Comparison of ENCODE assay signal across 8 cellular contexts in genomic region chr5:75336625-75337336, GRCh38. TPM values are rescaled to one million over a fixed set of nuclear protein-coding genes. Genes with fewer than 3 reads are reported as not detected.
DNase-seq lines count a peak whose midpoint lies in the region; ATAC-seq lines count a peak whose summit lies in the region.

TSS of gene HMGCR (plus strand) at chr5:75337220. CDS start at chr5:75342606, 5,386 bp downstream.

- DNase-seq in Daoy (ENCODE audit: low read depth), result peak; percentile 100
- peak; percentile 99 for DNase-seq in Kasumi-1 (lab: John Stamatoyannopoulos, UW)
- DNase-seq in RKO (ENCODE audit: low spot score), result peak; percentile 99
- peak; percentile 96 for DNase-seq in activated T-helper 1 cell treated with anti-CD3 and anti-CD28 coated beads, Interleukin-12 subunit alpha, Interleukin-12 subunit beta, Interleukin-2, Interleukin-4 antibody, amounts not matched to agents 30 ng/mL and 10 ng/mL and 1 ng/mL, durations not matched to agents 14 hours and 24 hours and 36 hours (ENCODE audit: low spot score)
- peak; percentile 100 for DNase-seq in fibroblast of gingiva (ENCODE audit: low read depth)
- peak; percentile 97 for DNase-seq in naive B cell
- DNase-seq in stimulated activated naive B cell treated with anti-CD40 and anti-IgM and Interleukin-4, amounts not matched to agents 10 μg/mL and 1 μg/mL and 100 μg/mL, for 72 hours, result peak; percentile 99

- peaks cover 8% of the 10 kb centered on the region for H3K36me3 Mint-ChIP-seq in activated T-helper 1 cell treated with anti-CD3 and anti-CD28 coated beads, Interleukin-12 subunit alpha, Interleukin-12 subunit beta, Interleukin-2, Interleukin-4 antibody, amounts not matched to agents 30 ng/mL and 10 ng/mL and 1 ng/mL, durations not matched to agents 14 hours and 24 hours and 36 hours (ENCODE audit: low read depth)
- H3K36me3 Mint-ChIP-seq in naive B cell, result no peaks in the 10 kb centered on the region
- peaks cover 12 to 25% of the 10 kb centered on the region in 2 donors for H3K36me3 Mint-ChIP-seq in stimulated activated naive B cell treated with anti-CD40 and anti-IgM and Interleukin-4, amounts not matched to agents 10 μg/mL and 1 μg/mL and 100 μg/mL, for 72 hours

- no peak within 1 kb of the TSS for H3K27ac Mint-ChIP-seq in activated T-helper 1 cell treated with anti-CD3 and anti-CD28 coated beads, Interleukin-12 subunit alpha, Interleukin-12 subunit beta, Interleukin-2, Interleukin-4 antibody, amounts not matched to agents 30 ng/mL and 10 ng/mL and 1 ng/mL, durations not matched to agents 14 hours and 24 hours and 36 hours
- peak within 1 kb of the TSS in 1 of 6 donors; percentile 83 for H3K27ac Mint-ChIP-seq in naive B cell
- no peak within 1 kb of the TSS for H3K27ac Mint-ChIP-seq in stimulated activated naive B cell treated with anti-CD40 and anti-IgM and Interleukin-4, amounts not matched to agents 10 μg/mL and 1 μg/mL and 100 μg/mL, for 72 hours

- no peak within 1 kb of the TSS for H3K4me3 Mint-ChIP-seq in activated T-helper 1 cell treated with anti-CD3 and anti-CD28 coated beads, Interleukin-12 subunit alpha, Interleukin-12 subunit beta, Interleukin-2, Interleukin-4 antibody, amounts not matched to agents 30 ng/mL and 10 ng/mL and 1 ng/mL, durations not matched to agents 14 hours and 24 hours and 36 hours
- no peak within 1 kb of the TSS for H3K4me3 Mint-ChIP-seq in naive B cell
- H3K4me3 Mint-ChIP-seq in stimulated activated naive B cell treated with anti-CD40 and anti-IgM and Interleukin-4, amounts not matched to agents 10 μg/mL and 1 μg/mL and 100 μg/mL, for 72 hours, result no peak within 1 kb of the TSS

- no peaks in the 10 kb centered on the region for H3K27me3 Mint-ChIP-seq in activated T-helper 1 cell treated with anti-CD3 and anti-CD28 coated beads, Interleukin-12 subunit alpha, Interleukin-12 subunit beta, Interleukin-2, Interleukin-4 antibody, amounts not matched to agents 30 ng/mL and 10 ng/mL and 1 ng/mL, durations not matched to agents 14 hours and 24 hours and 36 hours (ENCODE audit: insufficient read depth)
- peaks cover 0 to 2% (median 0%) of the 10 kb centered on the region in 3 donors for H3K27me3 Mint-ChIP-seq in naive B cell
- peaks cover 0 to 2% of the 10 kb centered on the region in 2 donors for H3K27me3 Mint-ChIP-seq in stimulated activated naive B cell treated with anti-CD40 and anti-IgM and Interleukin-4, amounts not matched to agents 10 μg/mL and 1 μg/mL and 100 μg/mL, for 72 hours

- intact Hi-C loops in activated T-helper 1 cell treated with anti-CD3 and anti-CD28 coated beads, Interleukin-12 subunit alpha, Interleukin-12 subunit beta, Interleukin-2, Interleukin-4 antibody, amounts not matched to agents 30 ng/mL and 10 ng/mL and 1 ng/mL, durations not matched to agents 14 hours and 24 hours and 36 hours (cut with micrococcal nuclease), result loop anchor here (1.0 to 10.0 kb wide), 16 partner anchors 11 to 1769 kb away; partner anchors contain the start of genes ANKRA2, CERT1, GCNT4 and GFM2

- H3K9me3 Mint-ChIP-seq in activated T-helper 1 cell treated with anti-CD3 and anti-CD28 coated beads, Interleukin-12 subunit alpha, Interleukin-12 subunit beta, Interleukin-2, Interleukin-4 antibody, amounts not matched to agents 30 ng/mL and 10 ng/mL and 1 ng/mL, durations not matched to agents 14 hours and 24 hours and 36 hours, result no peaks in the 10 kb centered on the region
- no peaks in the 10 kb centered on the region for H3K9me3 Mint-ChIP-seq in naive B cell
- H3K9me3 Mint-ChIP-seq in stimulated activated naive B cell treated with anti-CD40 and anti-IgM and Interleukin-4, amounts not matched to agents 10 μg/mL and 1 μg/mL and 100 μg/mL, for 72 hours, result peaks cover 0 to 2% of the 10 kb centered on the region in 2 donors

- ATAC-seq in GM21825 (IDR thresholded peaks at IDR 0.05; ENCODE audit: unreplicated experiment), result peak; percentile 98
- peak; percentile 92 to 93 for ATAC-seq in naive B cell (ENCODE audit: low read depth in 2 of 2)
- ATAC-seq in stimulated activated naive B cell treated with anti-CD40 and anti-IgM and Interleukin-4, amounts not matched to agents 10 μg/mL and 1 μg/mL and 100 μg/mL, for 72 hours (replicated peaks), result peak; percentile 96 to 98

- peaks cover 40% of the 10 kb centered on the region for H3K4me1 Mint-ChIP-seq in activated T-helper 1 cell treated with anti-CD3 and anti-CD28 coated beads, Interleukin-12 subunit alpha, Interleukin-12 subunit beta, Interleukin-2, Interleukin-4 antibody, amounts not matched to agents 30 ng/mL and 10 ng/mL and 1 ng/mL, durations not matched to agents 14 hours and 24 hours and 36 hours (ENCODE audit: low read depth)
- peaks cover 18 to 36% (median 34%) of the 10 kb centered on the region in 3 donors for H3K4me1 Mint-ChIP-seq in naive B cell
- H3K4me1 Mint-ChIP-seq in stimulated activated naive B cell treated with anti-CD40 and anti-IgM and Interleukin-4, amounts not matched to agents 10 μg/mL and 1 μg/mL and 100 μg/mL, for 72 hours, result peaks cover 13 to 39% of the 10 kb centered on the region in 2 donors

RNA-seq across cellular contexts. Expression of gene HMGCR, which starts in this region (rescaled TPM):
- 52.5 and 62.3 TPM in 2 replicates for total RNA-seq in Daoy (2014; rRNA removed; shearing (Covaris generic))
- 95.7 and 113 TPM in 2 replicates for total RNA-seq in activated T-helper 1 cell treated with anti-CD3 and anti-CD28 coated beads, Interleukin-12 subunit alpha, Interleukin-12 subunit beta, Interleukin-2, Interleukin-4 antibody, amounts not matched to agents 30 ng/mL and 10 ng/mL and 1 ng/mL, durations not matched to agents 14 hours and 24 hours and 36 hours
- 10 to 100 TPM in 5 of 6 donors, 1 to 10 TPM in 1; 9.9 to 22.4 (median 14.1) TPM for polyA plus RNA-seq in naive B cell (ENCODE audit: low read depth in 6 of 6)

Comparison
In these comparisons a context has a peak if more than half of its experiments do, and no peak if none do; other contexts are left out.
1. Peak in every context shown above with its lines: DNase-seq and ATAC-seq.